Comparison of ENCODE assay signal across 20 cellular contexts in genomic region chr13:98158172-98158907, GRCh38. TPM values are rescaled to one million over a fixed set of nuclear protein-coding genes. Genes with fewer than 3 reads are reported as not detected.
A peak's percentile ranks its signal among the peaks of the same experiment; 100 is the strongest.
DNase-seq lines count a peak whose midpoint lies in the region; ATAC-seq and TF ChIP-seq lines count a peak whose summit lies in the region.
"Had no signal": no experiment of that assay in that cellular context is flagged by ENCODE, and none has a peak within 500 bp of the region (broad histone marks: within the 10 kb centered on the region; RNA-seq: fewer than 3 reads in every experiment).

No MANE protein-coding gene starts in this region.

- no peak overlapping the region for H3K56ac ChIP-seq in mesendoderm (ENCODE audit: low read length)

- peaks cover 41% of the 10 kb centered on the region for H3K79me1 ChIP-seq in mesendoderm (ENCODE audit: low read length)

- TF ChIP-seq EP300 in suprapubic skin (IDR thresholded peaks at IDR 0.05) = no peak

- H3K27me3 ChIP-seq in left ventricle myocardium inferior (ENCODE audit: low read depth) = no peaks in the 10 kb centered on the region
- no peaks in the 10 kb centered on the region for H3K27me3 ChIP-seq in WERI-Rb-1 (ENCODE audit: insufficient read depth, low read depth, severe bottlenecking)
- no peaks in the 10 kb centered on the region for H3K27me3 ChIP-seq in mesendoderm (ENCODE audit: insufficient read depth, low read length, poor library complexity)
- H3K27me3 ChIP-seq in CD8-positive, alpha-beta memory T cell (ENCODE audit: insufficient read depth, low read length, poor library complexity, severe bottlenecking) = no peaks in the 10 kb centered on the region
- H3K27me3 ChIP-seq in suprapubic skin = no peaks in the 10 kb centered on the region
- H3K27me3 ChIP-seq: BLaER1 treated with 17β-estradiol and CSF1 and Interleukin-3, amounts not matched to agents 10 nM and 100 nM; SJSA1 had no signal

- intact Hi-C loops in left ventricle myocardium inferior (cut with micrococcal nuclease) = no loop called here
- intact Hi-C loops in Right ventricle myocardium superior (cut with DNase I) = no loop called here

- H3K9me3 Mint-ChIP-seq in type B pancreatic cell = peaks cover 3% of the 10 kb centered on the region
- H3K9me3 Mint-ChIP-seq in CD8-positive, alpha-beta memory T cell = peaks cover 0 to 6% (median 0%) of the 10 kb centered on the region in 5 donors

- H3K4me1 ChIP-seq in left ventricle myocardium inferior (peaks cover 7% of the 10 kb centered on the region), mesendoderm (ENCODE audit: control insufficient read depth, low read depth, low read length) (peaks cover 2% of the 10 kb centered on the region), suprapubic skin (no peaks in the 10 kb centered on the region)
- H3K4me1 ChIP-seq in CD8-positive, alpha-beta memory T cell (ENCODE audit: insufficient read depth, low read length) = no peaks in the 10 kb centered on the region
- H3K4me1 ChIP-seq: A549 had no signal

- TF ChIP-seq CTCF in left ventricle myocardium inferior (IDR thresholded peaks at IDR 0.05; ENCODE audit: borderline replicate concordance) (no peak), WERI-Rb-1 (IDR thresholded peaks at IDR 0.05; ENCODE audit: low read depth, low read length) (no peak), type B pancreatic cell (conservative IDR thresholded peaks at IDR 0.05) (no peak), suprapubic skin (IDR thresholded peaks at IDR 0.05) (no peak)

- no peak for ATAC-seq in Right ventricle myocardium superior (ENCODE audit: poor library complexity)
- ATAC-seq: A549 had no signal

- H3K4me2 ChIP-seq in mesendoderm (ENCODE audit: low read length) = no peak overlapping the region
- H3K4me2 ChIP-seq: A549 had no signal

- H2BK120ac ChIP-seq in mesendoderm (ENCODE audit: low read depth, low read length) = no peak overlapping the region

- H3K9ac ChIP-seq in mesendoderm (ENCODE audit: low read length) = no peak overlapping the region
- H3K9ac ChIP-seq: BLaER1 treated with 17β-estradiol and CSF1 and Interleukin-3, amounts not matched to agents 10 nM and 100 nM had no signal

- peaks cover 33% of the 10 kb centered on the region for H3K4me1 Mint-ChIP-seq in type B pancreatic cell (ENCODE audit: unreplicated experiment)
- H3K4me1 Mint-ChIP-seq in CD8-positive, alpha-beta memory T cell = no peaks in the 10 kb centered on the region
- H3K4me1 Mint-ChIP-seq: IgD-negative memory B cell had no signal

- H3K27ac Mint-ChIP-seq in type B pancreatic cell = peak overlapping the region; percentile 58
- H3K27ac Mint-ChIP-seq in CD8-positive, alpha-beta memory T cell = no peak overlapping the region
- H3K27ac Mint-ChIP-seq: IgD-negative memory B cell had no signal

- H3K4me3 Mint-ChIP-seq in type B pancreatic cell = no peak overlapping the region
- H3K4me3 Mint-ChIP-seq in CD8-positive, alpha-beta memory T cell = no peak overlapping the region
- H3K4me3 Mint-ChIP-seq: IgD-negative memory B cell had no signal

- no peak overlapping the region for H3K4ac ChIP-seq in mesendoderm (ENCODE audit: low read depth, low read length)

- no CpG with 5 or more reads among the region's 5 CpGs for WGBS in mesendoderm (ENCODE audit: extremely low coverage, insufficient coverage, low lambda C conversion rate)
- WGBS in suprapubic skin = 89% methylated on average over 5 of the region's 5 CpGs

- H3K18ac ChIP-seq in mesendoderm (ENCODE audit: low read length) = peak overlapping the region; percentile 34

- no peak overlapping the region for H2BK15ac ChIP-seq in mesendoderm (replicated peaks; ENCODE audit: low read depth)

- H3K27me3 Mint-ChIP-seq in type B pancreatic cell = no peaks in the 10 kb centered on the region
- H3K27me3 Mint-ChIP-seq in CD8-positive, alpha-beta memory T cell = peaks cover 12 to 16% of the 10 kb centered on the region in 2 donors

- no peaks in the 10 kb centered on the region for H3K9me3 ChIP-seq in left ventricle myocardium inferior (replicated peaks)
- no peaks in the 10 kb centered on the region for H3K9me3 ChIP-seq in WERI-Rb-1 (ENCODE audit: severe bottlenecking)
- no peaks in the 10 kb centered on the region for H3K9me3 ChIP-seq in CD8-positive, alpha-beta memory T cell (ENCODE audit: low read length)
- H3K9me3 ChIP-seq in suprapubic skin = no peaks in the 10 kb centered on the region
- H3K9me3 ChIP-seq: A549, SJSA1 had no signal

- no peaks in the 10 kb centered on the region for H3K36me3 ChIP-seq in left ventricle myocardium inferior
- peaks cover 43% of the 10 kb centered on the region for H3K36me3 ChIP-seq in WERI-Rb-1
- no peaks in the 10 kb centered on the region for H3K36me3 ChIP-seq in mesendoderm (ENCODE audit: control insufficient read depth, insufficient read depth, low read length)
- no peaks in the 10 kb centered on the region for H3K36me3 ChIP-seq in CD8-positive, alpha-beta memory T cell (ENCODE audit: insufficient read depth, low read length)
- no peaks in the 10 kb centered on the region for H3K36me3 ChIP-seq in suprapubic skin

- no peak overlapping the region for H3K23ac ChIP-seq in mesendoderm (ENCODE audit: low read length)

- H3K79me2 ChIP-seq in mesendoderm (ENCODE audit: control insufficient read depth, insufficient read depth, low read length) = peaks cover 58% of the 10 kb centered on the region

- no peak overlapping the region for H4K5ac ChIP-seq in mesendoderm (ENCODE audit: low read length)

- CTCF ChIA-PET in CD8-positive, alpha-beta memory T cell (lab: Charles Lee) = no interaction called here

- POLR2A ChIA-PET in CD8-positive, alpha-beta memory T cell (lab: Charles Lee) = no interaction called here

- H2BK5ac ChIP-seq in mesendoderm (ENCODE audit: low read length) = no peak overlapping the region

- peak; percentile 24 for DNase-seq in left ventricle myocardium inferior
- no peak for DNase-seq in Right ventricle myocardium superior
- no peak for DNase-seq in WERI-Rb-1
- DNase-seq in mesendoderm = no peak
- no peak for DNase-seq in type B pancreatic cell (ENCODE audit: extremely low spot score, unreplicated experiment)
- no peak for DNase-seq in CD8-positive, alpha-beta memory T cell
- DNase-seq in suprapubic skin (ENCODE audit: low spot score in 2 of 2) = no peak
- no peak for DNase-seq in stimulated activated naive CD4-positive, alpha-beta T cell treated with Interleukin-2 at 50 U/mL for 16 hours (lab: John Stamatoyannopoulos, UW)
- DNase-seq: GF-D8, GOT3, NCI-H1105 treated with DMSO at 0.1 percent for 48 hours, NCI-H187, NCI-H345, NCI-H526 treated with DMSO at 0.1 percent for 48 hours, RPMI8226 had no signal

- H3K4me3 ChIP-seq in left ventricle myocardium inferior (no peak overlapping the region), WERI-Rb-1 (ENCODE audit: low read depth, low read length) (no peak overlapping the region), mesendoderm (ENCODE audit: low read length) (no peak overlapping the region), suprapubic skin (no peak overlapping the region)
- H3K4me3 ChIP-seq in CD8-positive, alpha-beta memory T cell (ENCODE audit: low read length) = no peak overlapping the region
- H3K4me3 ChIP-seq: A549; BLaER1 treated with 17β-estradiol and CSF1 and Interleukin-3, amounts not matched to agents 10 nM and 100 nM; SJSA1 had no signal

- H4K8ac ChIP-seq in mesendoderm (ENCODE audit: low read depth, low read length) = no peak overlapping the region

- H2AK5ac ChIP-seq in mesendoderm (ENCODE audit: low read length) = no peak overlapping the region

- H3K36me3 Mint-ChIP-seq in type B pancreatic cell = peaks cover 32% of the 10 kb centered on the region
- no peaks in the 10 kb centered on the region for H3K36me3 Mint-ChIP-seq in CD8-positive, alpha-beta memory T cell
- H3K36me3 Mint-ChIP-seq: IgD-negative memory B cell had no signal

- no peak for TF ChIP-seq POLR2A in suprapubic skin (IDR thresholded peaks at IDR 0.05)

- H3K27ac ChIP-seq in left ventricle myocardium inferior (replicated peaks) = no peak overlapping the region
- H3K27ac ChIP-seq in WERI-Rb-1 = peak overlapping the region; percentile 48
- no peak overlapping the region for H3K27ac ChIP-seq in mesendoderm (ENCODE audit: low read depth, low read length)
- no peak overlapping the region for H3K27ac ChIP-seq in CD8-positive, alpha-beta memory T cell (ENCODE audit: low read depth, low read length)
- no peak overlapping the region for H3K27ac ChIP-seq in suprapubic skin
- H3K27ac ChIP-seq: A549; BLaER1 treated with 17β-estradiol and CSF1 and Interleukin-3, amounts not matched to agents 10 nM and 100 nM; SJSA1 had no signal

RNA-seq across cellular contexts. Expression of gene FARP1, which starts 15.4 kb away (rescaled TPM):
- total RNA-seq in left ventricle myocardium inferior (17.6 TPM), Right ventricle myocardium superior (11.1 TPM), type B pancreatic cell (ENCODE audit: low replicate concordance) (195 and 301 TPM in 2 replicates), suprapubic skin (10 to 100 TPM; 11.0 to 27.2 (median 13.6) TPM)
- 92.7 TPM for polyA plus RNA-seq in mesendoderm (2013, experiment 1 of 2)
- 92.0 TPM for polyA plus RNA-seq in mesendoderm (2013, experiment 2 of 2)
- under 1 TPM; 0.26 to 0.27 TPM for total RNA-seq in CD8-positive, alpha-beta memory T cell
- polyA plus RNA-seq in CD8-positive, alpha-beta memory T cell = 0.16 TPM

RNA-seq across cellular contexts. Expression of gene RNF113B, which starts 18.7 kb away (rescaled TPM):
- total RNA-seq in left ventricle myocardium inferior (not detected), Right ventricle myocardium superior (not detected), type B pancreatic cell (ENCODE audit: low replicate concordance) (not detected in 2 replicates), suprapubic skin (not detected)
- polyA plus RNA-seq in mesendoderm (2013, experiment 1 of 2) = not detected
- polyA plus RNA-seq in mesendoderm (2013, experiment 2 of 2) = not detected
- not detected for total RNA-seq in CD8-positive, alpha-beta memory T cell
- polyA plus RNA-seq in CD8-positive, alpha-beta memory T cell = not detected
- total RNA-seq: Daoy, SJSA1 had no signal
- polyA plus RNA-seq: A549, IgD-negative memory B cell had no signal
